ENCODE assay signal across 1 cellular context in genomic region chr6:154874684-154875594, GRCh38.
A peak's percentile ranks its signal among the peaks of the same experiment; 100 is the strongest.
TF ChIP-seq lines count a peak whose summit lies in the region.

No MANE protein-coding gene starts in this region.

TF ChIP-seq in HEK293, 187 proteins besides CTCF, POLR2A, EP300 and RAD21 (continued from another document):
- 0 out of 2 replicates have a peak, but pooled peaks have one; percentile 15 for TF ChIP-seq OSR2 (tag by site-specific recombination; IDR thresholded peaks at IDR 0.05)
- TF ChIP-seq SP3 (tag by site-specific recombination; IDR thresholded peaks at IDR 0.05): no peak
- TF ChIP-seq PRDM6 (tag by site-specific recombination; IDR thresholded peaks at IDR 0.05): 0 out of 2 replicates have a peak, but pooled peaks have one; percentile 24
